Comparison of ENCODE assay signal across 23 cellular contexts in genomic region chr4:132387060-132387459, GRCh38.
DNase-seq lines count a peak whose midpoint lies in the region; ATAC-seq, FAIRE-seq and TF ChIP-seq lines count a peak whose summit lies in the region.
"Had no signal": no experiment of that assay in that cellular context is flagged by ENCODE, and none has a peak within 500 bp of the region (broad histone marks: within the 10 kb centered on the region; RNA-seq: fewer than 3 reads in every experiment).

No MANE protein-coding gene starts in this region.

- H2BK20ac ChIP-seq in IMR-90 (ENCODE audit: low read depth, low read length) (no peak overlapping the region), H1 (ENCODE audit: low read length) (no peak overlapping the region)

- in situ Hi-C loops in HepG2 (cut with HindIII; ENCODE audit: extremely low pct_ligation_motif_present, low pct_unique_long_range_greater_than_20kb), result no loop called here
- in situ Hi-C loops in IMR-90 (cut with MboI; ENCODE audit: low sequenced_read_pairs), result no loop called here

- H3K14ac ChIP-seq in IMR-90 (replicated peaks; ENCODE audit: low read depth, low read length) (no peak overlapping the region), H1 (ENCODE audit: insufficient read length) (no peak overlapping the region)

- H2BK120ac ChIP-seq in IMR-90 (ENCODE audit: low read depth, low read length) (no peak overlapping the region), H1 (replicated peaks; ENCODE audit: low read depth, low read length) (no peak overlapping the region)

- TF ChIP-seq CTCF in HepG2 (CRISPR knock-in tag; IDR thresholded peaks at IDR 0.05) (no peak), right lobe of liver (IDR thresholded peaks at IDR 0.05) (no peak), IMR-90 (conservative IDR thresholded peaks at IDR 0.05; ENCODE audit: low read depth, low read length) (no peak), H1 (IDR thresholded peaks at IDR 0.05; ENCODE audit: control extremely low read depth in 1 of 3, insufficient read depth in 1 of 3, low read depth in 1 of 3, low read length in 3 of 3) (no peak), PC-9 (conservative IDR thresholded peaks at IDR 0.05) (no peak)

- no peaks in the 10 kb centered on the region for H3K23me2 ChIP-seq in H1 (ENCODE audit: low read depth, low read length)

- no peak overlapping the region for H3K18ac ChIP-seq in IMR-90 (ENCODE audit: low read depth, low read length)
- H3K18ac ChIP-seq in H1 (ENCODE audit: extremely low read depth, low read length), result no peak overlapping the region

- H4K91ac ChIP-seq in IMR-90 (ENCODE audit: insufficient read depth, low read depth, low read length), result no peak overlapping the region
- no peak overlapping the region for H4K91ac ChIP-seq in H1 (replicated peaks; ENCODE audit: insufficient read length, low read length)

- no TSS peak for BruUV-seq in HepG2 (replicated peaks; lab: Mats Ljungman, UMichigan)
- BruUV-seq in IMR-90 (replicated peaks; lab: Mats Ljungman, UMichigan), result no TSS peak
- BruUV-seq in PC-9 (replicated peaks; lab: Mats Ljungman, UMichigan), result no TSS peak

- no peak overlapping the region for H3K27ac ChIP-seq in HepG2 (ENCODE audit: extremely low read length, insufficient read depth, low read length)
- no peak overlapping the region for H3K27ac ChIP-seq in right lobe of liver
- H3K27ac ChIP-seq in IMR-90 (ENCODE audit: insufficient read depth, low read length), result no peak overlapping the region
- no peak overlapping the region for H3K27ac ChIP-seq in H1 (ENCODE audit: low read depth, low read length)
- no peak overlapping the region for H3K27ac ChIP-seq in PC-9
- H3K27ac ChIP-seq: 22Rv1, BLaER1, C4-2B, GM23248 had no signal

- no peaks in the 10 kb centered on the region for H3K36me3 ChIP-seq in HepG2 (replicated peaks in 1 of 2; ENCODE audit: control insufficient read depth in 1 of 2, insufficient read depth in 2 of 2, low read length in 2 of 2)
- no peaks in the 10 kb centered on the region for H3K36me3 ChIP-seq in right lobe of liver
- no peaks in the 10 kb centered on the region for H3K36me3 ChIP-seq in IMR-90 (ENCODE audit: control insufficient read depth, insufficient read depth, low read length)
- H3K36me3 ChIP-seq in H1 (ENCODE audit: control insufficient read depth in 2 of 4, insufficient read depth in 4 of 4, low read length in 3 of 4), result no peaks in the 10 kb centered on the region
- H3K36me3 ChIP-seq in PC-9 (ENCODE audit: low read depth), result no peaks in the 10 kb centered on the region
- H3K36me3 ChIP-seq: BLaER1, HAP-1 had no signal

- H3K4me1 ChIP-seq in HepG2 (ENCODE audit: insufficient read depth, low read length), result no peaks in the 10 kb centered on the region
- H3K4me1 ChIP-seq in right lobe of liver, result no peaks in the 10 kb centered on the region
- H3K4me1 ChIP-seq in IMR-90 (ENCODE audit: control insufficient read depth, insufficient read depth, low read length), result no peaks in the 10 kb centered on the region
- no peaks in the 10 kb centered on the region for H3K4me1 ChIP-seq in H1 (replicated peaks in 1 of 4; ENCODE audit: control insufficient read depth in 3 of 4, insufficient read depth in 4 of 4, low read length in 3 of 4)
- H3K4me1 ChIP-seq in PC-9 (replicated peaks; ENCODE audit: insufficient read depth), result no peaks in the 10 kb centered on the region
- H3K4me1 ChIP-seq: BLaER1, Caco-2 had no signal

- dilution Hi-C loops in IMR-90 (cut with HindIII; ENCODE audit: low sequenced_read_pairs, unreplicated experiment), result no loop called here

- H3K27me3 ChIP-seq in HepG2 (ENCODE audit: control insufficient read depth in 1 of 2, insufficient read depth in 2 of 2, low read length in 2 of 2) (no peaks in the 10 kb centered on the region), right lobe of liver (no peaks in the 10 kb centered on the region), IMR-90 (ENCODE audit: control insufficient read depth, insufficient read depth, low read length) (no peaks in the 10 kb centered on the region), H1 (replicated peaks in 1 of 4; ENCODE audit: control insufficient read depth in 3 of 4, extremely low read depth in 1 of 4, insufficient read depth in 3 of 4, low read length in 3 of 4) (no peaks in the 10 kb centered on the region), PC-9 (ENCODE audit: insufficient read depth, low read depth) (no peaks in the 10 kb centered on the region)
- H3K27me3 ChIP-seq: BLaER1 had no signal

- H4K8ac ChIP-seq in IMR-90 (ENCODE audit: low read depth in 2 of 2, low read length in 2 of 2) (no peak overlapping the region), H1 (ENCODE audit: extremely low read depth, insufficient read depth, low read length) (no peak overlapping the region)

- H2AK5ac ChIP-seq in IMR-90 (ENCODE audit: low read depth, low read length) (no peak overlapping the region), H1 (ENCODE audit: low read depth, low read length) (no peak overlapping the region)

- H2BK5ac ChIP-seq in IMR-90 (ENCODE audit: low read depth, low read length, poor library complexity, severe bottlenecking), result no peak overlapping the region
- H2BK5ac ChIP-seq in H1 (ENCODE audit: low read depth, low read length), result no peak overlapping the region

- no peak overlapping the region for H3K9ac ChIP-seq in HepG2 (ENCODE audit: insufficient read depth, low read depth, low read length)
- H3K9ac ChIP-seq in IMR-90 (ENCODE audit: low read depth, low read length), result no peak overlapping the region
- H3K9ac ChIP-seq in H1 (replicated peaks in 1 of 4; ENCODE audit: extremely low read depth in 1 of 4, low read depth in 3 of 4, low read length in 3 of 4), result no peak overlapping the region
- H3K9ac ChIP-seq: BLaER1, GM23248 had no signal

- H3K79me2 ChIP-seq in HepG2 (ENCODE audit: insufficient read depth, low read length) (no peaks in the 10 kb centered on the region), H1 (ENCODE audit: control insufficient read depth in 1 of 2, insufficient read depth in 2 of 2, low read length in 2 of 2) (no peaks in the 10 kb centered on the region), PC-9 (ENCODE audit: low read depth) (no peaks in the 10 kb centered on the region)

- no peak for ATAC-seq in HepG2
- ATAC-seq in right lobe of liver, result no peak
- ATAC-seq in IMR-90 (ENCODE audit: low read depth), result no peak
- no peak for ATAC-seq in HG03354 (IDR thresholded peaks at IDR 0.05; ENCODE audit: poor library complexity, severe bottlenecking, unreplicated experiment)
- ATAC-seq in HG03196 (IDR thresholded peaks at IDR 0.05; ENCODE audit: unreplicated experiment), result no peak
- ATAC-seq: CD8-positive, alpha-beta T cell had no signal

- no peaks in the 10 kb centered on the region for H3K9me3 ChIP-seq in HepG2 (ENCODE audit: low read length)
- no peaks in the 10 kb centered on the region for H3K9me3 ChIP-seq in right lobe of liver
- peaks cover 2% of the 10 kb centered on the region; the same call in 1 of the 2 replicates for H3K9me3 ChIP-seq in IMR-90 (ENCODE audit: control insufficient read depth, insufficient read depth, low read length)
- H3K9me3 ChIP-seq in H1 (ENCODE audit: insufficient read depth in 2 of 2, low read depth in 1 of 2, low read length in 1 of 2), result no peaks in the 10 kb centered on the region; a peak in 1 of 4 replicates
- H3K9me3 ChIP-seq in PC-9 (ENCODE audit: insufficient read depth, low read depth), result no peaks in the 10 kb centered on the region
- H3K9me3 ChIP-seq: BLaER1, Caco-2, HAP-1 had no signal

- WGBS in HepG2 (ENCODE audit: low lambda C conversion rate), result 2% methylated on average over 1 of the region's 1 CpG
- 28% methylated on average over 1 of the region's 1 CpG for WGBS in right lobe of liver (ENCODE audit: insufficient coverage, low coverage, low lambda C conversion rate, missing lambda C conversion rate)
- no CpG with 5 or more reads among the region's 1 CpG for WGBS in IMR-90 (ENCODE audit: extremely low coverage in 2 of 2, insufficient read length in 1 of 2), 2 experiments
- 90% methylated on average over 1 of the region's 1 CpG; no CpG with 5 or more reads in 1 of the 2 experiments for WGBS in H1 (ENCODE audit: extremely low coverage in 1 of 2, insufficient coverage in 1 of 2, insufficient read length in 1 of 2, insufficient replicate concordance in 2 of 2, low coverage in 1 of 2, low lambda C conversion rate in 2 of 2, missing lambda C conversion rate in 1 of 2), 2 experiments

- no peak overlapping the region for H2AK9ac ChIP-seq in IMR-90 (replicated peaks; ENCODE audit: low read depth, low read length, poor library complexity)

- TF ChIP-seq RAD21 in HepG2 (CRISPR knock-in tag; IDR thresholded peaks at IDR 0.05) (no peak), IMR-90 (IDR thresholded peaks at IDR 0.05; ENCODE audit: low read length) (no peak), H1 (IDR thresholded peaks at IDR 0.05 in 1 of 2, conservative IDR thresholded peaks at IDR 0.05 in 1 of 2; ENCODE audit: low read depth in 2 of 2, low read length in 2 of 2) (no peak)

- H3K4ac ChIP-seq in IMR-90 (ENCODE audit: low read depth, low read length) (no peak overlapping the region), H1 (replicated peaks; ENCODE audit: insufficient read length, low read depth, low read length) (no peak overlapping the region)

- H3K4me3 ChIP-seq in HepG2 (replicated peaks in 1 of 3; ENCODE audit: insufficient read depth in 1 of 3, low read depth in 2 of 3, low read length in 3 of 3), result no peak overlapping the region
- H3K4me3 ChIP-seq in right lobe of liver, result no peak overlapping the region
- H3K4me3 ChIP-seq in IMR-90 (ENCODE audit: insufficient read depth, low read depth, low read length), result no peak overlapping the region
- H3K4me3 ChIP-seq in H1 (ENCODE audit: extremely low read depth in 1 of 4, insufficient read depth in 2 of 4, low read depth in 3 of 4, low read length in 4 of 4), result no peak overlapping the region
- H3K4me3 ChIP-seq in PC-9, result no peak overlapping the region
- H3K4me3 ChIP-seq: BLaER1, GM23248, HAP-1 had no signal

- H3K9me1 ChIP-seq in IMR-90 (ENCODE audit: insufficient read depth, low read length), result no peaks in the 10 kb centered on the region

- H3K79me1 ChIP-seq in IMR-90 (ENCODE audit: low read depth in 1 of 2, low read length in 2 of 2) (no peaks in the 10 kb centered on the region), H1 (ENCODE audit: low read depth, low read length) (no peaks in the 10 kb centered on the region)

- DNase-seq in HepG2 (ENCODE audit: low spot score), result no peak
- DNase-seq in right lobe of liver, result no peak
- no peak for DNase-seq in IMR-90
- no peak for DNase-seq in H1 (ENCODE audit: low read depth in 1 of 2, low spot score in 2 of 2)
- DNase-seq in PC-9, result no peak
- no peak for DNase-seq in GM19240 (ENCODE audit: insufficient read length, low spot score)
- DNase-seq: Caco-2; CD4-positive, CD25-positive, alpha-beta regulatory T cell; CD8-positive, alpha-beta T cell; DMS 273 treated with DMSO at 0.1 percent for 48 hours; DMS79; EL; GF-D8; GM23248; HFFc6 had no signal

- FAIRE-seq in HepG2 (lab: Jason Lieb, UNC) (no peak), H1 (lab: Jason Lieb, UNC) (no peak)
- FAIRE-seq: GM12891, GM18507 had no signal

- H4K20me1 ChIP-seq in HepG2 (ENCODE audit: insufficient read depth, low read length), result no peaks in the 10 kb centered on the region; the same call in 1 of the 2 replicates
- H4K20me1 ChIP-seq in IMR-90 (ENCODE audit: insufficient read depth, low read length), result no peaks in the 10 kb centered on the region
- H4K20me1 ChIP-seq in H1 (replicated peaks in 1 of 2; ENCODE audit: control insufficient read depth in 1 of 2, insufficient read depth in 2 of 2, low read length in 2 of 2), result no peaks in the 10 kb centered on the region
- H4K20me1 ChIP-seq in PC-9 (ENCODE audit: insufficient read depth), result no peaks in the 10 kb centered on the region
- H4K20me1 ChIP-seq: BLaER1 had no signal

- H2BK12ac ChIP-seq in H1 (ENCODE audit: low read depth, low read length), result no peak overlapping the region

- intact Hi-C loops in HepG2 (cut with micrococcal nuclease; ENCODE audit: unreplicated experiment) (no loop called here), right lobe of liver (cut with DNase I) (no loop called here), IMR-90 (cut with micrococcal nuclease) (no loop called here), PC-9 (cut with micrococcal nuclease; ENCODE audit: unreplicated experiment) (no loop called here)

- H3K4me2 ChIP-seq in HepG2 (ENCODE audit: low read depth, low read length) (no peak overlapping the region), IMR-90 (ENCODE audit: low read depth, low read length) (no peak overlapping the region), H1 (ENCODE audit: insufficient read depth in 1 of 2, low read depth in 2 of 2, low read length in 2 of 2) (no peak overlapping the region), PC-9 (no peak overlapping the region)
- H3K4me2 ChIP-seq: BLaER1 had no signal

- H2AFZ ChIP-seq in HepG2 (ENCODE audit: low read length) (no peak overlapping the region), IMR-90 (replicated peaks; ENCODE audit: low read length, poor library complexity) (no peak overlapping the region), H1 (ENCODE audit: low read length) (no peak overlapping the region), PC-9 (no peak overlapping the region)
- H2AFZ ChIP-seq: GM23248 had no signal

- H3F3A ChIP-seq in PC-9 (ENCODE audit: insufficient read depth, low read depth), result no peaks in the 10 kb centered on the region

- H3K23ac ChIP-seq in IMR-90 (ENCODE audit: low read depth, low read length) (no peak overlapping the region), H1 (ENCODE audit: insufficient read length) (no peak overlapping the region)

- CTCF ChIA-PET in HepG2 (lab: Yijun Ruan, JAX; ENCODE audit: low intra/inter-chr PET ratio, low total read pairs) (no interaction called here), IMR-90 (lab: Yijun Ruan, JAX) (no interaction called here), H1 (lab: Charles Lee; ENCODE audit: partially characterized antibody) (no interaction called here), PC-9 (lab: Charles Lee) (no interaction called here)

- H4K5ac ChIP-seq in IMR-90 (ENCODE audit: low read depth, low read length), result no peak overlapping the region
- no peak overlapping the region for H4K5ac ChIP-seq in H1 (ENCODE audit: insufficient read length, low read depth, low read length)

- H3K56ac ChIP-seq in IMR-90 (ENCODE audit: extremely low read depth, insufficient read depth, low read length), result no peak overlapping the region
- no peak overlapping the region for H3K56ac ChIP-seq in H1 (replicated peaks; ENCODE audit: insufficient read length, low read depth, low read length)

- no peak overlapping the region for H2BK15ac ChIP-seq in IMR-90 (ENCODE audit: low read depth, low read length)
- no peak overlapping the region for H2BK15ac ChIP-seq in H1 (ENCODE audit: low read length)

- POLR2A ChIA-PET in HepG2 (lab: Yijun Ruan, JAX), result no interaction called here
- POLR2A ChIA-PET in IMR-90 (lab: Charles Lee; ENCODE audit: unreplicated experiment), result no interaction called here
- POLR2A ChIA-PET in H1 (lab: Charles Lee; ENCODE audit: partially characterized antibody), result no interaction called here
- POLR2A ChIA-PET in PC-9 (lab: Charles Lee; ENCODE audit: unreplicated experiment), result no interaction called here

- no peaks in the 10 kb centered on the region for H3K9me2 ChIP-seq in PC-9 (ENCODE audit: insufficient read depth)

- no peak for TF ChIP-seq POLR2A in HepG2 (IDR thresholded peaks at IDR 0.05; ENCODE audit: insufficient read depth in 1 of 2, low read depth in 2 of 2, low read length in 2 of 2)
- TF ChIP-seq POLR2A in right lobe of liver (IDR thresholded peaks at IDR 0.05), result no peak
- TF ChIP-seq POLR2A in IMR-90 (IDR thresholded peaks at IDR 0.05; ENCODE audit: low read depth, low read length), result no peak
- TF ChIP-seq POLR2A in H1 (IDR thresholded peaks at IDR 0.05; ENCODE audit: control extremely low read depth in 1 of 2, low read depth in 2 of 2, low read length in 2 of 2), result no peak

- no peak for TF ChIP-seq EP300 in HepG2 (IDR thresholded peaks at IDR 0.05; ENCODE audit: low read depth in 2 of 2, low read length in 2 of 2)
- TF ChIP-seq EP300 in HepG2 (CRISPR knock-in tag; IDR thresholded peaks at IDR 0.05; ENCODE audit: borderline replicate concordance), result no peak
- no peak for TF ChIP-seq EP300 in H1 (IDR thresholded peaks at IDR 0.05; ENCODE audit: borderline replicate concordance in 1 of 2, low read depth in 2 of 2, low read length in 2 of 2)

Comparison
In these comparisons a context has a peak if more than half of its experiments do, and no peak if none do; other contexts are left out.
1. Of the 41 proteins assayed by ChIP-seq in both HepG2 and H1: peak only in HepG2: none; only in H1: none; in both: MAFK; in neither: 40.